Comparison of ENCODE assay signal across 12 cellular contexts in the genomic region with DNA sequence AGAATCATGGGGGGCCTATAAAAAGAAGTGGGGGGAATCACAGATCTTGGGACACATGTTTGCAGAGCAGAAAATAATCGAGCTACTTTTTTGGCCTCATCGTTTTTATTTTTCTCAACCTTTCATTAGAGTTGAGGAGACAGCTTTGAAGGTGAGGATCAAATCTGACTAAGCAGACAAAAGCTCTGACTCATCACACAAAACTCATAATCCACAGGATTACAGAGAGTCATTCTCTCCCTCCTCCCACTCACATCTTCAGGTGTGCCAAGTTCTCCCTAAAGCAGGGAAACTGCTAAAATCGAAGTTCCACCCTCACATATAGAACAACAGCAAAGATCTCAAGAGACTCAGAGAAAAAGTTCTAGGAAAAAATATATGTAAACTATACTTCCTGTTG. TPM values are rescaled to one million over a fixed set of nuclear protein-coding genes. Genes with fewer than 3 reads are reported as not detected.
DNase-seq lines count a peak whose midpoint lies in the region; FAIRE-seq and TF ChIP-seq lines count a peak whose summit lies in the region.
"Had no signal": no experiment of that assay in that cellular context is flagged by ENCODE, and none has a peak within 500 bp of the region (broad histone marks: within the 10 kb centered on the region; RNA-seq: fewer than 3 reads in every experiment).

No MANE protein-coding gene starts in this region.

- no peak for TF ChIP-seq CTCF in astrocyte of the spinal cord (IDR thresholded peaks at IDR 0.05; ENCODE audit: low read depth, low read length)

- no peak overlapping the region for H3K4me3 ChIP-seq in astrocyte of the spinal cord (ENCODE audit: low read depth, low read length)
- H3K4me3 ChIP-seq: stomach had no signal

- in situ Hi-C loops in astrocyte of the spinal cord (cut with HindIII; ENCODE audit: low sequenced_read_pairs) (no loop called here), G401 (cut with HindIII; ENCODE audit: low sequenced_read_pairs) (loop anchor here (25.0 kb wide), 1 partner anchor 112 kb away; the partner anchor contains the start of gene MARCHF7)

- no peak for FAIRE-seq in HTR-8/SVneo (lab: Jason Lieb, UNC)

- peak; percentile 74 for DNase-seq in DMS53 (lab: John Stamatoyannopoulos, UW)
- DNase-seq in HTR-8/SVneo (ENCODE audit: insufficient read length, low spot score), result peak; percentile 23
- peak; percentile 46 for DNase-seq in astrocyte of the spinal cord (ENCODE audit: low read depth, low spot score)
- DNase-seq in kidney tubule cell (ENCODE audit: low spot score), result peak; percentile 72
- no peak for DNase-seq in NCI-H345 (lab: John Stamatoyannopoulos, UW)
- no peak for DNase-seq in G401 (ENCODE audit: low spot score)
- no peak for DNase-seq in stimulated activated CD4-positive, alpha-beta T cell treated with anti-CD3 and anti-CD28 coated beads, Interleukin-2, amount 100 ng/mL, for 24 hours
- no peak for DNase-seq in HuH-7.5 (ENCODE audit: low spot score)
- DNase-seq: amygdala; CD4-positive, alpha-beta T cell; KBM-7; stomach had no signal

RNA-seq across cellular contexts. Expression of gene BAZ2B, which starts 15.6 kb away (rescaled TPM):
- total RNA-seq in G401 (2014; rRNA removed; shearing (Covaris generic)), result 19.9 and 28.8 TPM in 2 replicates

Comparison
In these comparisons a context has a peak if more than half of its experiments do, and no peak if none do; other contexts are left out.
1. DNase-seq: peak in DMS53 (single experiment), HTR-8/SVneo (single experiment), astrocyte of the spinal cord (single experiment) and kidney tubule cell (single experiment); none in NCI-H345 (single experiment), G401 (single experiment), stimulated activated CD4-positive, alpha-beta T cell treated with anti-CD3 and anti-CD28 coated beads, Interleukin-2, amount 100 ng/mL, for 24 hours (0 of 2) and HuH-7.5 (single experiment).